Comparison of ENCODE assay signal across 8 cellular contexts in the genomic region with DNA sequence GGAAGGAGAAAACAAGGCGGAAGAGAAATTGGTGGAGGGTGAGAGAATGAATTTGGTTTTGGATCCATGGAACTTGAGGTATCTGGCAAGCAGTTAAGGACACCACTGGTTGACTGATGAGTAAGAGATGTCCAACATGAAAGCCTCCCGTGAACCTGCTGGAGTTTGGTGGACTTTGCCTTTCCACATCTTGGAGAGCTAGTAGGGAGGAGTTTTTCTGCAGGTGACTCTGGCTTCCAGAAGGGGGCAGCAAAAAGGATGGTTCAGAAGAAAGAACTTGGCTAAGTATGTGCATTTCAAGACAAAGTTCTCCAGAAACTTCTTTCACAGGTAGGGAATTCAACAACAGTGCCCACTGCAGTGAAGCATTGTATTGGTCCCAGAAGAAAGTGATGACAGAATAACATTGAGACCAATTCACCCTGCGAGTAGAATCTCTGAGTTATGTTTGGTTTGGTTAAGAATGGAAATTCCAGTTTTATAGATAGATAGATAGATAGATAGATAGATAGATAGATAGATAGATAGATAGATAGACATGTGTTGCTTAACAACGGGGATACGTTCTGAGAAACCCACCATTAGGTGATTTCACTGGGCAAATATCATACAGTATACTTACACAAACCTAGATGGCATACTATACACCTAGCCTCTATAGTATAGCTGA. TPM values are rescaled to one million over a fixed set of nuclear protein-coding genes. Genes with fewer than 3 reads are reported as not detected.
DNase-seq lines count a peak whose midpoint lies in the region; ATAC-seq and TF ChIP-seq lines count a peak whose summit lies in the region.

No MANE protein-coding gene starts in this region.

- H3K36me3 ChIP-seq in testis (ENCODE audit: low read depth, missing control alignments) (no peaks in the 10 kb centered on the region), tibial artery (no peaks in the 10 kb centered on the region)

- DNase-seq in CD1c-positive myeloid dendritic cell (ENCODE audit: extremely low spot score) (peak; percentile 10), NOMO-1 treated with dmso at 0.1 percent for 144 hours (lab: John Stamatoyannopoulos, UW; ENCODE audit: unreplicated experiment) (peak; percentile 3), endothelial cell (ENCODE audit: low spot score) (peak; percentile 43), testis (peak; percentile 23), tibial artery (no peak), NCI-H187 (lab: John Stamatoyannopoulos, UW) (no peak)

- peak; percentile 63 for ATAC-seq in GM19395 (IDR thresholded peaks at IDR 0.05; ENCODE audit: unreplicated experiment)
- no peak for ATAC-seq in GM21390 (IDR thresholded peaks at IDR 0.05; ENCODE audit: unreplicated experiment)

- H3K27ac ChIP-seq in testis (no peak overlapping the region), tibial artery (no peak overlapping the region)

- H3K4me1 Mint-ChIP-seq in endothelial cell (ENCODE audit: unreplicated experiment), result peaks cover 6% of the 10 kb centered on the region

- H3K4me3 ChIP-seq in testis (no peak overlapping the region), tibial artery (no peak overlapping the region)

- no peaks in the 10 kb centered on the region for H3K4me1 ChIP-seq in testis
- H3K4me1 ChIP-seq in tibial artery, result no peaks in the 10 kb centered on the region

- no peaks in the 10 kb centered on the region for H3K27me3 ChIP-seq in testis
- H3K27me3 ChIP-seq in tibial artery, result no peaks in the 10 kb centered on the region

- H3K4me3 Mint-ChIP-seq in endothelial cell (ENCODE audit: unreplicated experiment), result no peak overlapping the region

- intact Hi-C loops in testis (cut with DNase I; ENCODE audit: low total_unique reads), result no loop called here
- intact Hi-C loops in tibial artery (cut with DNase I; ENCODE audit: low total_unique reads), result no loop called here

- no peak for TF ChIP-seq POLR2A in testis (IDR thresholded peaks at IDR 0.05)

- H3K36me3 Mint-ChIP-seq in endothelial cell (ENCODE audit: low read depth, unreplicated experiment), result no peaks in the 10 kb centered on the region

- H3K9me3 ChIP-seq in testis (no peaks in the 10 kb centered on the region), tibial artery (no peaks in the 10 kb centered on the region)

- peaks cover 3% of the 10 kb centered on the region for H3K27me3 Mint-ChIP-seq in endothelial cell (ENCODE audit: unreplicated experiment)

- 85 to 95% methylated on average over 5 of the region's 5 CpGs for WGBS in testis, 2 donors

- peak; percentile 75 for TF ChIP-seq CTCF in endothelial cell (IDR thresholded peaks at IDR 0.05; ENCODE audit: unreplicated experiment)
- TF ChIP-seq CTCF in testis (IDR thresholded peaks at IDR 0.05), result peak in 2 of 3 experiments; percentile 30 to 38
- TF ChIP-seq CTCF in tibial artery (IDR thresholded peaks at IDR 0.05), result no peak

- no peak overlapping the region for H3K27ac Mint-ChIP-seq in endothelial cell (ENCODE audit: unreplicated experiment)

- no peaks in the 10 kb centered on the region for H3K9me3 Mint-ChIP-seq in endothelial cell (ENCODE audit: unreplicated experiment)

RNA-seq across cellular contexts. Expression of a gene that starts 28.5 kb away (rescaled TPM):
- total RNA-seq in endothelial cell (ENCODE audit: unreplicated experiment), result 0.44 TPM
- 10 to 100 TPM; 12.3 to 23.7 TPM for total RNA-seq in testis
- 10.4 TPM for polyA plus RNA-seq in testis (ENCODE audit: insufficient read depth, low read depth, low replicate concordance)

RNA-seq across cellular contexts. Expression of a gene that starts 28.6 kb away (rescaled TPM):
- total RNA-seq in endothelial cell (ENCODE audit: unreplicated experiment) (11.1 TPM), testis (10 to 100 TPM; 18.5 to 27.2 TPM)
- 28.2 TPM for polyA plus RNA-seq in testis (ENCODE audit: insufficient read depth, low read depth, low replicate concordance)

Comparison
In these comparisons a context has a peak if more than half of its experiments do, and no peak if none do; other contexts are left out.
1. DNase-seq: peak in CD1c-positive myeloid dendritic cell (single experiment), NOMO-1 treated with dmso at 0.1 percent for 144 hours (single experiment), endothelial cell (single experiment) and testis (single experiment); none in tibial artery (0 of 2) and NCI-H187 (0 of 2).
2. CTCF ChIP-seq: peak in endothelial cell (single experiment) and testis (2 of 3); none in tibial artery (0 of 2).